In the genomic region with DNA sequence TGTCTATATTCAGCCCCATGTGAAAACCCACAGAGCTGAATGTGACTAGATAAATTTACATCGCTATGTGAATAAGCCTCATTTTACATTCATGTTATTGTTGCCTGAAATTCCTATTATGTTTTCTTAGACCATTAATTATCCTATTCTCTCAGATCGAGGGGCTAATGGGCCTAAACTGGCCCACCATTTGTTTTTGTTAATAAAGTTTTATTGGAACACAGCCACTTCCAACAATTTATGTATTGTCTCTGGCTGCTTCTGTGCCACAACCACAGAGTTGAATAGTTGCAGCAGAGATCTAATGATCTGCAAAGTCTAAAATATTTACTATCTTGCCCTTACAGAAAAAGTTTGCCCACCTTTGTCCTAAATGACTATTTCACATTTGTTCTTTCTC, we compare ENCODE assay signal across 28 cellular contexts.
"Had no signal": no experiment of that assay in that cellular context is flagged by ENCODE, and none has a peak within 500 bp of the region (broad histone marks: within the 10 kb centered on the region; RNA-seq: fewer than 3 reads in every experiment).

No MANE protein-coding gene starts in this region.

- H3K27me3 ChIP-seq: colonic mucosa, esophagus muscularis mucosa, esophagus squamous epithelium, foreskin keratinocyte, gastrocnemius medialis, gastroesophageal sphincter, heart left ventricle, heart right ventricle had no signal

- H3K4me1 ChIP-seq: colonic mucosa, esophagus muscularis mucosa, foreskin keratinocyte, gastrocnemius medialis, gastroesophageal sphincter, heart right ventricle had no signal

- H3K36me3 ChIP-seq: colonic mucosa, esophagus muscularis mucosa, esophagus squamous epithelium, gastrocnemius medialis, gastroesophageal sphincter, heart left ventricle, heart right ventricle had no signal

- H3K27ac ChIP-seq: colonic mucosa, coronary artery, dorsolateral prefrontal cortex, epithelial cell of prostate, esophagus muscularis mucosa, esophagus squamous epithelium, foreskin keratinocyte, gastrocnemius medialis, gastroesophageal sphincter, heart left ventricle, heart right ventricle had no signal

- H3K4me3 ChIP-seq: colonic mucosa, coronary artery, dorsolateral prefrontal cortex, esophagus muscularis mucosa, esophagus squamous epithelium, gastrocnemius medialis, gastroesophageal sphincter, heart left ventricle, heart right ventricle had no signal

- ATAC-seq: effector memory CD8-positive, alpha-beta T cell; esophagus mucosa; foreskin keratinocyte; gastrocnemius medialis; gastroesophageal sphincter; heart left ventricle; heart right ventricle had no signal

- FAIRE-seq: colon, endometrium, endothelial cell of umbilical vein, frontal cortex had no signal

- DNase-seq: colonic mucosa; cortex of kidney; dermis blood vessel endothelial cell; dorsolateral prefrontal cortex; effector CD4-positive, alpha-beta T cell; effector CD8-positive, alpha-beta T cell; effector memory CD4-positive, alpha-beta T cell; effector memory CD8-positive, alpha-beta T cell; endodermal cell; erythroblast; esophagus squamous epithelium; foreskin fibroblast; foreskin keratinocyte; foreskin melanocyte; gastrocnemius medialis; glutamatergic neuron; head of caudate nucleus; heart left ventricle; heart right ventricle had no signal

- H3K9me3 ChIP-seq: colonic mucosa, esophagus muscularis mucosa, esophagus squamous epithelium, gastrocnemius medialis, gastroesophageal sphincter, heart left ventricle, heart right ventricle had no signal
